Comparison of ENCODE assay signal across 11 cellular contexts in genomic region chr9:130539473-130540223, GRCh38. TPM values are rescaled to one million over a fixed set of nuclear protein-coding genes. Genes with fewer than 3 reads are reported as not detected.
A peak's percentile ranks its signal among the peaks of the same experiment; 100 is the strongest.
DNase-seq lines count a peak whose midpoint lies in the region; ATAC-seq, FAIRE-seq and TF ChIP-seq lines count a peak whose summit lies in the region.
"Had no signal": no experiment of that assay in that cellular context is flagged by ENCODE, and none has a peak within 500 bp of the region (broad histone marks: within the 10 kb centered on the region; RNA-seq: fewer than 3 reads in every experiment).

No MANE protein-coding gene starts in this region.

- H3K27ac ChIP-seq in small intestine (ENCODE audit: low read depth in 1 of 2, low read length in 1 of 2) (no peak overlapping the region), body of pancreas (no peak overlapping the region), right cardiac atrium (ENCODE audit: low read length) (no peak overlapping the region)
- H3K27ac ChIP-seq: testis had no signal

- H3K36me3 ChIP-seq in small intestine (ENCODE audit: control insufficient read depth in 2 of 2, insufficient read depth in 2 of 2, low read length in 2 of 2) (no peaks in the 10 kb centered on the region), body of pancreas (replicated peaks in 1 of 2; ENCODE audit: insufficient read depth in 1 of 2, low read depth in 2 of 2) (no peaks in the 10 kb centered on the region)

- no peak for TF ChIP-seq POLR2A in body of pancreas (IDR thresholded peaks at IDR 0.05)

- no peak for TF ChIP-seq CTCF in body of pancreas (IDR thresholded peaks at IDR 0.05)

- WGBS in small intestine, 3 donors = 38 to 60% (median 50%) methylated on average over 9 of the region's 9 CpGs
- 45 to 50% methylated on average over 9 of the region's 9 CpGs for WGBS in body of pancreas, 2 donors
- WGBS in right cardiac atrium = 68% methylated on average over 9 of the region's 9 CpGs

- no peaks in the 10 kb centered on the region for H3K4me1 ChIP-seq in small intestine (ENCODE audit: control insufficient read depth in 2 of 2, insufficient read depth in 1 of 2, low read depth in 1 of 2, low read length in 1 of 2)
- peaks cover 6% of the 10 kb centered on the region for H3K4me1 ChIP-seq in body of pancreas
- no peaks in the 10 kb centered on the region for H3K4me1 ChIP-seq in right cardiac atrium (ENCODE audit: control insufficient read depth, insufficient read depth, low read length)

- FAIRE-seq in RCC 7860 (lab: Jason Lieb, UNC) = no peak
- FAIRE-seq in small intestine (lab: Jason Lieb, UNC) = no peak

- peak; percentile 27 for DNase-seq in HK-2 (ENCODE audit: unreplicated experiment)
- peak; percentile 44 for DNase-seq in RCC 7860 (ENCODE audit: low spot score)
- peak; percentile 15 for DNase-seq in small intestine
- no peak for DNase-seq in body of pancreas
- DNase-seq in RPMI8226 = no peak
- no peak for DNase-seq in right cardiac atrium
- DNase-seq: NCI-H82; stimulated activated CD4-positive, alpha-beta T cell treated with anti-CD3 and anti-CD28 coated beads, Interleukin-4, amount 100 ng/mL, for 1 hour; testis had no signal

- peak; percentile 85 for ATAC-seq in esophagus mucosa
- ATAC-seq in body of pancreas = no peak
- ATAC-seq in HG02885 (IDR thresholded peaks at IDR 0.05; ENCODE audit: poor library complexity, unreplicated experiment) = no peak
- ATAC-seq in right cardiac atrium = no peak

- H3K4me3 ChIP-seq in small intestine (ENCODE audit: low read depth in 1 of 2, low read length in 2 of 2) (no peak overlapping the region), body of pancreas (no peak overlapping the region), right cardiac atrium (ENCODE audit: low read length) (no peak overlapping the region)
- H3K4me3 ChIP-seq: testis had no signal

- H3K9me3 ChIP-seq in small intestine (ENCODE audit: control insufficient read depth, low read depth) (no peaks in the 10 kb centered on the region), body of pancreas (no peaks in the 10 kb centered on the region), right cardiac atrium (ENCODE audit: control insufficient read depth, low read length) (no peaks in the 10 kb centered on the region)
- H3K9me3 ChIP-seq: testis had no signal

- H3K27me3 ChIP-seq in small intestine (ENCODE audit: control insufficient read depth in 2 of 2, insufficient read depth in 2 of 2, low read length in 2 of 2) = peaks cover 10 to 30% of the 10 kb centered on the region in 2 donors
- H3K27me3 ChIP-seq in body of pancreas = no peaks in the 10 kb centered on the region
- H3K27me3 ChIP-seq in right cardiac atrium (ENCODE audit: control insufficient read depth, insufficient read depth) = no peaks in the 10 kb centered on the region
- H3K27me3 ChIP-seq: testis had no signal

- intact Hi-C loops in body of pancreas (cut with DNase I) (no loop called here), right cardiac atrium (cut with DNase I) (no loop called here)

RNA-seq across cellular contexts. Expression of gene FUBP3, which starts 39.7 kb away (rescaled TPM):
- total RNA-seq in esophagus mucosa (29.2 TPM), body of pancreas (10 to 100 TPM; 16.6 to 30.3 TPM), right cardiac atrium (10 to 100 TPM; 26.5 to 36.9 (median 33.3) TPM)
- polyA plus RNA-seq in small intestine (10 to 100 TPM; 19.7 to 26.6 (median 21.0) TPM), right cardiac atrium (25.8 TPM)

Comparison
In these comparisons a context has a peak if more than half of its experiments do, and no peak if none do; other contexts are left out.
1. DNase-seq: peak in HK-2 (single experiment), RCC 7860 (single experiment) and small intestine (single experiment); none in body of pancreas (0 of 4), RPMI8226 (single experiment) and right cardiac atrium (0 of 3).